Comparison of ENCODE assay signal across 1 cellular context in the genomic region with DNA sequence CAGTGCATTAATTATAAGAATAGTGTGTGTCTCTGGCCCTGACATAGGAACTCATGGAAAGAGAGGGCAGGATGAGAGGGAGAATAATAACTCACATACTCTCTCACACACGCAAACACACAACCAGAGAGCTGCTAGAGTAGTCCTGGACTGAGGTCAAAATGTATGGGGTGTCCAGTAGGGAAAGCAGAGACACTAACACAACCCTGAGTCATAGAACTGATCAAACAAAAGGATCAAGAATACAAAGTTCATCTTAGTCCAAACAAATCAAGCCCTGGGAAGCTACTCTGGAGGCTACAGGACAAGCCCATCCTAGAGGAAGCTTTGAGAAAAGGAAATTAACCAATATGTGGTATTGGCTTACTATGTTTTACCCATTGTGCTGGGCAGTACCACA.
A peak's percentile ranks its signal among the peaks of the same experiment; 100 is the strongest.
TF ChIP-seq lines count a peak whose summit lies in the region.

No MANE protein-coding gene starts in this region.

TF ChIP-seq in HepG2, 621 proteins besides CTCF, POLR2A, EP300 and RAD21 (continued from another document and continues in another):
- TF ChIP-seq, protein P1, sequence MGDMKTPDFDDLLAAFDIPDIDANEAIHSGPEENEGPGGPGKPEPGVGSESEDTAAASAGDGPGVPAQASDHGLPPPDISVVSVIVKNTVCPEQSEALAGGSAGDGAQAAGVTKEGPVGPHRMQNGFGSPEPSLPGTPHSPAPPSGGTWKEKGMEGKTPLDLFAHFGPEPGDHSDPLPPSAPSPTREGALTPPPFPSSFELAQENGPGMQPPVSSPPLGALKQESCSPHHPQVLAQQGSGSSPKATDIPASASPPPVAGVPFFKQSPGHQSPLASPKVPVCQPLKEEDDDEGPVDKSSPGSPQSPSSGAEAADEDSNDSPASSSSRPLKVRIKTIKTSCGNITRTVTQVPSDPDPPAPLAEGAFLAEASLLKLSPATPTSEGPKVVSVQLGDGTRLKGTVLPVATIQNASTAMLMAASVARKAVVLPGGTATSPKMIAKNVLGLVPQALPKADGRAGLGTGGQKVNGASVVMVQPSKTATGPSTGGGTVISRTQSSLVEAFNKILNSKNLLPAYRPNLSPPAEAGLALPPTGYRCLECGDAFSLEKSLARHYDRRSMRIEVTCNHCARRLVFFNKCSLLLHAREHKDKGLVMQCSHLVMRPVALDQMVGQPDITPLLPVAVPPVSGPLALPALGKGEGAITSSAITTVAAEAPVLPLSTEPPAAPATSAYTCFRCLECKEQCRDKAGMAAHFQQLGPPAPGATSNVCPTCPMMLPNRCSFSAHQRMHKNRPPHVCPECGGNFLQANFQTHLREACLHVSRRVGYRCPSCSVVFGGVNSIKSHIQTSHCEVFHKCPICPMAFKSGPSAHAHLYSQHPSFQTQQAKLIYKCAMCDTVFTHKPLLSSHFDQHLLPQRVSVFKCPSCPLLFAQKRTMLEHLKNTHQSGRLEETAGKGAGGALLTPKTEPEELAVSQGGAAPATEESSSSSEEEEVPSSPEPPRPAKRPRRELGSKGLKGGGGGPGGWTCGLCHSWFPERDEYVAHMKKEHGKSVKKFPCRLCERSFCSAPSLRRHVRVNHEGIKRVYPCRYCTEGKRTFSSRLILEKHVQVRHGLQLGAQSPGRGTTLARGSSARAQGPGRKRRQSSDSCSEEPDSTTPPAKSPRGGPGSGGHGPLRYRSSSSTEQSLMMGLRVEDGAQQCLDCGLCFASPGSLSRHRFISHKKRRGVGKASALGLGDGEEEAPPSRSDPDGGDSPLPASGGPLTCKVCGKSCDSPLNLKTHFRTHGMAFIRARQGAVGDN (CRISPR knock-in tag; IDR thresholded peaks at IDR 0.05), result no peak
- no peak for TF ChIP-seq ZBTB8A (CRISPR knock-in tag; IDR thresholded peaks at IDR 0.05; ENCODE audit: borderline replicate concordance, low read depth)
- TF ChIP-seq ZNF256 (CRISPR knock-in tag; conservative IDR thresholded peaks at IDR 0.05), result no peak
- TF ChIP-seq ZNF7 (CRISPR knock-in tag; IDR thresholded peaks at IDR 0.05), result no peak
- no peak for TF ChIP-seq ZBTB37 (CRISPR knock-in tag; IDR thresholded peaks at IDR 0.05)
- no peak for TF ChIP-seq TCF7L2 (IDR thresholded peaks at IDR 0.05; ENCODE audit: low read depth, low read length)
- TF ChIP-seq RBM39 (IDR thresholded peaks at IDR 0.05; ENCODE audit: low read depth, low read length, poor library complexity, severe bottlenecking), result no peak
- no peak for TF ChIP-seq ZNF619 (CRISPR knock-in tag; IDR thresholded peaks at IDR 0.05)
- TF ChIP-seq, protein P2, sequence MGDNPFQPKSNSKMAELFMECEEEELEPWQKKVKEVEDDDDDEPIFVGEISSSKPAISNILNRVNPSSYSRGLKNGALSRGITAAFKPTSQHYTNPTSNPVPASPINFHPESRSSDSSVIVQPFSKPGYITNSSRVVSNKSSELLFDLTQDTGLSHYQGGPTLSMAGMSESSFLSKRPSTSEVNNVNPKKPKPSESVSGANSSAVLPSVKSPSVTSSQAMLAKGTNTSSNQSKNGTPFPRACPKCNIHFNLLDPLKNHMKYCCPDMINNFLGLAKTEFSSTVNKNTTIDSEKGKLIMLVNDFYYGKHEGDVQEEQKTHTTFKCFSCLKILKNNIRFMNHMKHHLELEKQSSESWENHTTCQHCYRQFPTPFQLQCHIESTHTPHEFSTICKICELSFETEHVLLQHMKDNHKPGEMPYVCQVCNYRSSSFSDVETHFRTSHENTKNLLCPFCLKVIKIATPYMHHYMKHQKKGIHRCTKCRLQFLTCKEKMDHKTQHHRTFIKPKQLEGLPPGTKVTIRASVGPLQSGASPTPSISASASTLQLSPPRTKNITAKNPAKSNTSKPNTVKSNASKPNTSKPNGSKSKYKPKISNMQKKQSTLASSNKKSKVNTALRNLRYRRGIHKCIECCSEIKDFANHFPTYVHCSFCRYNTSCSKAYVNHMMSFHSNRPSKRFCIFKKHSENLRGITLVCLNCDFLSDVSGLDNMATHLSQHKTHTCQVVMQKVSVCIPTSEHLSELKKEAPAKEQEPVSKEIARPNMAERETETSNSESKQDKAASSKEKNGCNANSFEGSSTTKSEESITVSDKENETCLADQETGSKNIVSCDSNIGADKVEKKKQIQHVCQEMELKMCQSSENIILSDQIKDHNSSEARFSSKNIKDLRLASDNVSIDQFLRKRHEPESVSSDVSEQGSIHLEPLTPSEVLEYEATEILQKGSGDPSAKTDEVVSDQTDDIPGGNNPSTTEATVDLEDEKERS (CRISPR knock-in tag; IDR thresholded peaks at IDR 0.05), result no peak
- no peak for TF ChIP-seq GPN1 (CRISPR knock-in tag; IDR thresholded peaks at IDR 0.05; ENCODE audit: borderline replicate concordance)
- no peak for TF ChIP-seq ZNF512 (CRISPR knock-in tag; IDR thresholded peaks at IDR 0.05)
- no peak for TF ChIP-seq HCFC1 (IDR thresholded peaks at IDR 0.05; ENCODE audit: low read depth, low read length)
- TF ChIP-seq ZBTB40 (IDR thresholded peaks at IDR 0.05), result no peak
- TF ChIP-seq ZBTB40 (CRISPR knock-in tag; IDR thresholded peaks at IDR 0.05), result no peak
- TF ChIP-seq JUN (CRISPR knock-in tag; IDR thresholded peaks at IDR 0.05), result no peak; the same call in 1 of the 2 replicates
- no peak for TF ChIP-seq ZNF432 (CRISPR knock-in tag; IDR thresholded peaks at IDR 0.05; ENCODE audit: borderline replicate concordance)
- TF ChIP-seq, protein P3, sequence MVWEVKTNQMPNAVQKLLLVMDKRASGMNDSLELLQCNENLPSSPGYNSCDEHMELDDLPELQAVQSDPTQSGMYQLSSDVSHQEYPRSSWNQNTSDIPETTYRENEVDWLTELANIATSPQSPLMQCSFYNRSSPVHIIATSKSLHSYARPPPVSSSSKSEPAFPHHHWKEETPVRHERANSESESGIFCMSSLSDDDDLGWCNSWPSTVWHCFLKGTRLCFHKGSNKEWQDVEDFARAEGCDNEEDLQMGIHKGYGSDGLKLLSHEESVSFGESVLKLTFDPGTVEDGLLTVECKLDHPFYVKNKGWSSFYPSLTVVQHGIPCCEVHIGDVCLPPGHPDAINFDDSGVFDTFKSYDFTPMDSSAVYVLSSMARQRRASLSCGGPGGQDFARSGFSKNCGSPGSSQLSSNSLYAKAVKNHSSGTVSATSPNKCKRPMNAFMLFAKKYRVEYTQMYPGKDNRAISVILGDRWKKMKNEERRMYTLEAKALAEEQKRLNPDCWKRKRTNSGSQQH (CRISPR knock-in tag; IDR thresholded peaks at IDR 0.05; ENCODE audit: low read depth), result no peak
- TF ChIP-seq SMARCE1 (IDR thresholded peaks at IDR 0.05; ENCODE audit: borderline replicate concordance), result peak; percentile 28; the same call in 1 of the 2 replicates
- TF ChIP-seq KDM1A (CRISPR knock-in tag; IDR thresholded peaks at IDR 0.05), result no peak
- TF ChIP-seq ARID3A (IDR thresholded peaks at IDR 0.05; ENCODE audit: low read depth, low read length), result peak; percentile 69; the same call in 1 of the 2 replicates
- no peak for TF ChIP-seq BORCS8-MEF2B (CRISPR knock-in tag; IDR thresholded peaks at IDR 0.05)
- no peak for TF ChIP-seq CBX2 (IDR thresholded peaks at IDR 0.05; ENCODE audit: low read depth, low read length)
- TF ChIP-seq CBX2 (CRISPR knock-in tag; IDR thresholded peaks at IDR 0.05; ENCODE audit: low read depth), result no peak
- no peak for TF ChIP-seq ZNF329 (CRISPR knock-in tag; IDR thresholded peaks at IDR 0.05; ENCODE audit: low read depth)
- TF ChIP-seq ZNF766 (CRISPR knock-in tag; IDR thresholded peaks at IDR 0.05; ENCODE audit: borderline replicate concordance), result no peak
- no peak for TF ChIP-seq ZNF501 (CRISPR knock-in tag; IDR thresholded peaks at IDR 0.05)
- no peak for TF ChIP-seq KLF9 (CRISPR knock-in tag; IDR thresholded peaks at IDR 0.05; ENCODE audit: low read depth)
- no peak for TF ChIP-seq ZFP90 (CRISPR knock-in tag; IDR thresholded peaks at IDR 0.05; ENCODE audit: borderline replicate concordance)
